In the genomic region with DNA sequence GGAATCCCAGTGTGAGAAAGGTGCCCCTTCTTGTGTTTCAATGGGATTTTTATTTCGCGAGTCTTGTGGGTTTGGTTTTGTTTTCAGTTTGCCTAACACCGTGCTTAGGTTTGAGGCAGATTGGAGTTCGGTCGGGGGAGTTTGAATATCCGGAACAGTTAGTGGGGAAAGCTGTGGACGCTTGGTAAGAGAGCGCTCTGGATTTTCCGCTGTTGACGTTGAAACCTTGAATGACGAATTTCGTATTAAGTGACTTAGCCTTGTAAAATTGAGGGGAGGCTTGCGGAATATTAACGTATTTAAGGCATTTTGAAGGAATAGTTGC, we compare ENCODE assay signal across 9 cellular contexts. TPM values are rescaled to one million over a fixed set of nuclear protein-coding genes. Genes with fewer than 3 reads are reported as not detected.
A peak's percentile ranks its signal among the peaks of the same experiment; 100 is the strongest.
DNase-seq lines count a peak whose midpoint lies in the region; ATAC-seq, FAIRE-seq and TF ChIP-seq lines count a peak whose summit lies in the region.
"Had no signal": no experiment of that assay in that cellular context is flagged by ENCODE, and none has a peak within 500 bp of the region (broad histone marks: within the 10 kb centered on the region; RNA-seq: fewer than 3 reads in every experiment).

No MANE protein-coding gene starts in this region.

- H3K9ac ChIP-seq in OCI-LY1 (ENCODE audit: low read length) = peak overlapping the region; percentile 81

- CTCF ChIA-PET in activated CD8-positive, alpha-beta memory T cell treated with anti-CD3 and anti-CD28 coated beads, Interleukin-2, amount 10 ng/mL, durations not matched to agents 7 days and 5 days (lab: Charles Lee) = interaction anchor here (0.6 to 4.3 kb wide), 6 partner anchors 9 to 166 kb away, joined by 3 to 33 read pairs (median 4); a partner anchor contains a TSS

- no peak for DNase-seq in activated CD8-positive, alpha-beta memory T cell treated with anti-CD3 and anti-CD28 coated beads, Interleukin-2, amount 10 ng/mL, durations not matched to agents 7 days and 5 days
- DNase-seq in activated CD8-positive, alpha-beta memory T cell treated with anti-CD3 and anti-CD28 coated beads, Interleukin-2, amount 50 U/mL, for 48 hours = no peak
- DNase-seq in choroid plexus epithelial cell (ENCODE audit: low read depth) (no peak), uterus (no peak), D721Med (ENCODE audit: insufficient read length, low spot score) (no peak), anterior cingulate cortex (lab: John Stamatoyannopoulos, UW) (no peak)

- H3K9me3 Mint-ChIP-seq in activated CD8-positive, alpha-beta memory T cell treated with anti-CD3 and anti-CD28 coated beads, Interleukin-2, amount 10 ng/mL, durations not matched to agents 7 days and 5 days (ENCODE audit: low read depth) = no peaks in the 10 kb centered on the region

- ATAC-seq in activated CD8-positive, alpha-beta memory T cell treated with anti-CD3 and anti-CD28 coated beads, Interleukin-2, amount 10 ng/mL, durations not matched to agents 7 days and 5 days = peak; percentile 7

- peaks cover 7% of the 10 kb centered on the region for H3K79me2 ChIP-seq in OCI-LY1 (ENCODE audit: insufficient read depth, low read length)

- no peaks in the 10 kb centered on the region for H4K20me1 ChIP-seq in OCI-LY1 (ENCODE audit: insufficient read depth, low read length)

- peaks cover 29% of the 10 kb centered on the region for H3K36me3 Mint-ChIP-seq in activated CD8-positive, alpha-beta memory T cell treated with anti-CD3 and anti-CD28 coated beads, Interleukin-2, amount 10 ng/mL, durations not matched to agents 7 days and 5 days

- H3K27me3 Mint-ChIP-seq in activated CD8-positive, alpha-beta memory T cell treated with anti-CD3 and anti-CD28 coated beads, Interleukin-2, amount 10 ng/mL, durations not matched to agents 7 days and 5 days = no peaks in the 10 kb centered on the region

- H3K4me3 ChIP-seq in OCI-LY1 (ENCODE audit: low read depth, low read length, poor library complexity, severe bottlenecking) (peak overlapping the region; percentile 76), choroid plexus epithelial cell (ENCODE audit: low read depth, low read length) (peak overlapping the region; percentile 90), muscle layer of duodenum (ENCODE audit: low read depth in 1 of 2, low read length in 2 of 2) (peak overlapping the region; percentile 79 to 85), uterus (peak overlapping the region; percentile 56 to 69)

- intact Hi-C loops in uterus (cut with DNase I; ENCODE audit: low total_unique reads) = no loop called here

- H3K4me2 ChIP-seq in OCI-LY1 (ENCODE audit: low read length) = peak overlapping the region; percentile 66

- peaks cover 7% of the 10 kb centered on the region; the same call in 1 of the 2 replicates for H3F3A ChIP-seq in OCI-LY1 (ENCODE audit: insufficient read depth, low read length)

- FAIRE-seq in D721Med (lab: Jason Lieb, UNC) = no peak
- FAIRE-seq: islet of Langerhans had no signal

- peak overlapping the region; percentile 93 for H3K4me3 Mint-ChIP-seq in activated CD8-positive, alpha-beta memory T cell treated with anti-CD3 and anti-CD28 coated beads, Interleukin-2, amount 10 ng/mL, durations not matched to agents 7 days and 5 days

- no peak for TF ChIP-seq POLR2A in uterus (IDR thresholded peaks at IDR 0.05)

- peaks cover 35% of the 10 kb centered on the region for H3K4me1 Mint-ChIP-seq in activated CD8-positive, alpha-beta memory T cell treated with anti-CD3 and anti-CD28 coated beads, Interleukin-2, amount 10 ng/mL, durations not matched to agents 7 days and 5 days

- H3K27ac ChIP-seq in OCI-LY1 (ENCODE audit: low read depth, low read length, poor library complexity, severe bottlenecking) (peak overlapping the region; percentile 79), muscle layer of duodenum (ENCODE audit: low read length) (peak overlapping the region; percentile 97), uterus (peak overlapping the region; percentile 92 to 99)

- H3K27me3 ChIP-seq in OCI-LY1 (ENCODE audit: insufficient read depth, low read length) (no peaks in the 10 kb centered on the region), muscle layer of duodenum (ENCODE audit: low read depth, low read length) (no peaks in the 10 kb centered on the region), uterus (no peaks in the 10 kb centered on the region)

- H3K9me2 ChIP-seq in OCI-LY1 (ENCODE audit: low read depth, low read length) = no peaks in the 10 kb centered on the region

- H2AFZ ChIP-seq in OCI-LY1 (ENCODE audit: low read length) = no peak overlapping the region

- H3K36me3 ChIP-seq in OCI-LY1 (ENCODE audit: insufficient read depth, low read length) (peaks cover 26% of the 10 kb centered on the region), muscle layer of duodenum (ENCODE audit: control insufficient read depth in 1 of 2, insufficient read depth in 2 of 2, low read length in 2 of 2) (peaks cover 7 to 28% of the 10 kb centered on the region in 2 donors), uterus (no peaks in the 10 kb centered on the region)

- H3K9me3 ChIP-seq in OCI-LY1 (ENCODE audit: low read length) (no peaks in the 10 kb centered on the region), muscle layer of duodenum (ENCODE audit: control insufficient read depth in 1 of 2, low read length in 2 of 2) (no peaks in the 10 kb centered on the region), uterus (no peaks in the 10 kb centered on the region)

- peak overlapping the region; percentile 97 for H3K27ac Mint-ChIP-seq in activated CD8-positive, alpha-beta memory T cell treated with anti-CD3 and anti-CD28 coated beads, Interleukin-2, amount 10 ng/mL, durations not matched to agents 7 days and 5 days

- 0 out of 2 replicates have a peak, but pooled peaks have one; percentile 11 for TF ChIP-seq CTCF in OCI-LY1 (IDR thresholded peaks at IDR 0.05; ENCODE audit: low read length)
- TF ChIP-seq CTCF in choroid plexus epithelial cell (conservative IDR thresholded peaks at IDR 0.05; ENCODE audit: low read depth, low read length) = no peak
- no peak for TF ChIP-seq CTCF in uterus (IDR thresholded peaks at IDR 0.05)
- TF ChIP-seq CTCF in D721Med (IDR thresholded peaks at IDR 0.05; ENCODE audit: insufficient read depth, missing control alignments) = no peak

- H3K4me1 ChIP-seq in OCI-LY1 (ENCODE audit: insufficient read depth, low read length, severe bottlenecking) = peaks cover 48% of the 10 kb centered on the region
- peaks cover 4 to 23% of the 10 kb centered on the region in 2 donors for H3K4me1 ChIP-seq in muscle layer of duodenum (ENCODE audit: control insufficient read depth in 1 of 2, insufficient read depth in 2 of 2, low read length in 2 of 2)
- peaks cover 0 to 6% of the 10 kb centered on the region in 2 donors for H3K4me1 ChIP-seq in uterus

RNA-seq across cellular contexts. Expression of a gene that starts 0.6 kb away (rescaled TPM):
- 1,000 to 10,000 TPM; 1,297 to 1,567 TPM for total RNA-seq in activated CD8-positive, alpha-beta memory T cell treated with anti-CD3 and anti-CD28 coated beads, Interleukin-2, amount 10 ng/mL, durations not matched to agents 7 days and 5 days
- 1,000 to 10,000 TPM in 1 of 4 donors, 100 to 1,000 TPM in 3; 535 to 1,039 (median 667) TPM for total RNA-seq in uterus

RNA-seq across cellular contexts. Expression of a gene that starts 28.2 kb away (rescaled TPM):
- 10 to 100 TPM; 17.2 to 20.4 TPM for total RNA-seq in activated CD8-positive, alpha-beta memory T cell treated with anti-CD3 and anti-CD28 coated beads, Interleukin-2, amount 10 ng/mL, durations not matched to agents 7 days and 5 days
- 10 to 100 TPM; 35.5 to 74.4 (median 53.5) TPM for total RNA-seq in uterus

RNA-seq across cellular contexts. Expression of a gene that starts 33.9 kb away (rescaled TPM):
- 100 to 1,000 TPM; 124 to 129 TPM for total RNA-seq in activated CD8-positive, alpha-beta memory T cell treated with anti-CD3 and anti-CD28 coated beads, Interleukin-2, amount 10 ng/mL, durations not matched to agents 7 days and 5 days
- 10 to 100 TPM in 2 of 4 donors, 1 to 10 TPM in 2; 6.2 to 26.2 (median 12.9) TPM for total RNA-seq in uterus

Comparison
In these comparisons a context has a peak if more than half of its experiments do, and no peak if none do; other contexts are left out.
1. RNA of a gene that starts 33.9 kb away (total RNA-seq): 124 to 129 TPM in activated CD8-positive, alpha-beta memory T cell treated with anti-CD3 and anti-CD28 coated beads, Interleukin-2, amount 10 ng/mL, durations not matched to agents 7 days and 5 days; 6.2 to 26.2 TPM in uterus; every median in the first group is over 4 times any median in the second.
2. Peak in every context shown above with its lines, with median percentiles within 50 percentile points of each other: H3K27ac ChIP-seq and H3K4me3 ChIP-seq.